1 cellular context compared by ENCODE assay signal in the genomic region with DNA sequence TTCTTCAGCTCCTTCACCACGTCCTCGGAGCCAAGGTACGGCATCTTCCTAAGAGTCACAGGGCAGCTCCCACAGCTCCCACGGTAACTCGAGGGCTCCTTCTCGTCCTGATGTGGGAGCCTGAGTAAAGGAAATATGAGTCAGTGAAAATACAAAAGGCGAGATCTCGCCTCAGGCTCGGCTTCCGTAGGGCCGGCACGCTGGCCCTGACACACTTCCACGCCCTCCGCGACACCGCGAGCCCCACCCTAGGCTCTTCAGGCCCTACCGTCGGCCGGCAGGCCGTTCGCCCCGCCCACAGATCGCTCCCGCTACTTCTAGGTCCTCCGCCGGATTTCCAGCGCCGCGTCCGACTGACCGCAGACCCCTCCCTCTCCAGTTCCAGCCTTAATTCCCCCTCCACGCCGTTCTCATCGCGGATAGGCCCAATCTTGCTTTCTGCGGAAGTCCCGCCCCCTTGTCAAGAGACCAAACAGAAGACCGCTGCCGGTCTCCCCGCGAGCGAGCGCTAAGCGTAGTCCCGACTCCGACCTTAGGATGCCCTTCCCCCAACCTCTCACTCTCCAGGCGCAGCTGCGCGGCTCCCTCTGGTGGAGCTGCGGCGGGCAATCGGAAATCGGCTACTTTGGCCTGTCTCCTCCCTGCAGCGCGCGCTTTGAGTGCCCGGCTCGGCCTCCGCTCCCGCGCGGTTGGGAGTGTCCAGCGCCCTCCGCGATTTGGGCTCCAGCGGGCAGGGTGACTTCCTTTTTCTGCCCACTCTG.
TF ChIP-seq lines count a peak whose summit lies in the region.

A gene (minus strand): TSS at position 126 of the 761 bp plus-strand sequence. CDS start 82 bp downstream, at position 44.
A gene (plus strand): TSS at position 653 of the 761 bp plus-strand sequence. CDS start 261 bp downstream, outside the sequence.

TF ChIP-seq in GM12878, 131 proteins besides CTCF, POLR2A, EP300 and RAD21 (continued from another document and continues in another):
- TF ChIP-seq, protein P1, sequence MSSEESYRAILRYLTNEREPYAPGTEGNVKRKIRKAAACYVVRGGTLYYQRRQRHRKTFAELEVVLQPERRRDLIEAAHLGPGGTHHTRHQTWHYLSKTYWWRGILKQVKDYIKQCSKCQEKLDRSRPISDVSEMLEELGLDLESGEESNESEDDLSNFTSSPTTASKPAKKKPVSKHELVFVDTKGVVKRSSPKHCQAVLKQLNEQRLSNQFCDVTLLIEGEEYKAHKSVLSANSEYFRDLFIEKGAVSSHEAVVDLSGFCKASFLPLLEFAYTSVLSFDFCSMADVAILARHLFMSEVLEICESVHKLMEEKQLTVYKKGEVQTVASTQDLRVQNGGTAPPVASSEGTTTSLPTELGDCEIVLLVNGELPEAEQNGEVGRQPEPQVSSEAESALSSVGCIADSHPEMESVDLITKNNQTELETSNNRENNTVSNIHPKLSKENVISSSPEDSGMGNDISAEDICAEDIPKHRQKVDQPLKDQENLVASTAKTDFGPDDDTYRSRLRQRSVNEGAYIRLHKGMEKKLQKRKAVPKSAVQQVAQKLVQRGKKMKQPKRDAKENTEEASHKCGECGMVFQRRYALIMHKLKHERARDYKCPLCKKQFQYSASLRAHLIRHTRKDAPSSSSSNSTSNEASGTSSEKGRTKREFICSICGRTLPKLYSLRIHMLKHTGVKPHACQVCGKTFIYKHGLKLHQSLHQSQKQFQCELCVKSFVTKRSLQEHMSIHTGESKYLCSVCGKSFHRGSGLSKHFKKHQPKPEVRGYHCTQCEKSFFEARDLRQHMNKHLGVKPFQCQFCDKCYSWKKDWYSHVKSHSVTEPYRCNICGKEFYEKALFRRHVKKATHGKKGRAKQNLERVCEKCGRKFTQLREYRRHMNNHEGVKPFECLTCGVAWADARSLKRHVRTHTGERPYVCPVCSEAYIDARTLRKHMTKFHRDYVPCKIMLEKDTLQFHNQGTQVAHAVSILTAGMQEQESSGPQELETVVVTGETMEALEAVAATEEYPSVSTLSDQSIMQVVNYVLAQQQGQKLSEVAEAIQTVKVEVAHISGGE (CRISPR knock-in tag; IDR thresholded peaks at IDR 0.05) = no peak
- TF ChIP-seq ASH2L (IDR thresholded peaks at IDR 0.05; ENCODE audit: borderline replicate concordance, low read depth) = no peak
- TF ChIP-seq MYB (IDR thresholded peaks at IDR 0.05; ENCODE audit: borderline replicate concordance, low read depth, low read length) = peak; percentile 6; the same call in 1 of the 2 replicates
- TF ChIP-seq, protein P2, sequence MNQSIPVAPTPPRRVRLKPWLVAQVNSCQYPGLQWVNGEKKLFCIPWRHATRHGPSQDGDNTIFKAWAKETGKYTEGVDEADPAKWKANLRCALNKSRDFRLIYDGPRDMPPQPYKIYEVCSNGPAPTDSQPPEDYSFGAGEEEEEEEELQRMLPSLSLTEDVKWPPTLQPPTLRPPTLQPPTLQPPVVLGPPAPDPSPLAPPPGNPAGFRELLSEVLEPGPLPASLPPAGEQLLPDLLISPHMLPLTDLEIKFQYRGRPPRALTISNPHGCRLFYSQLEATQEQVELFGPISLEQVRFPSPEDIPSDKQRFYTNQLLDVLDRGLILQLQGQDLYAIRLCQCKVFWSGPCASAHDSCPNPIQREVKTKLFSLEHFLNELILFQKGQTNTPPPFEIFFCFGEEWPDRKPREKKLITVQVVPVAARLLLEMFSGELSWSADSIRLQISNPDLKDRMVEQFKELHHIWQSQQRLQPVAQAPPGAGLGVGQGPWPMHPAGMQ (IDR thresholded peaks at IDR 0.05; ENCODE audit: borderline replicate concordance) = no peak
- TF ChIP-seq MEF2A (IDR thresholded peaks at IDR 0.05; ENCODE audit: insufficient read depth, low read depth, low read length) = peak; percentile 82
- no peak; the same call in 1 of the 2 replicates for TF ChIP-seq MTA3 (IDR thresholded peaks at IDR 0.05; ENCODE audit: borderline replicate concordance, low read length)
- 0 out of 2 replicates have a peak, but pooled peaks have one; percentile 11 for TF ChIP-seq RAD51 (IDR thresholded peaks at IDR 0.05)
- TF ChIP-seq SMAD5 (IDR thresholded peaks at IDR 0.05; ENCODE audit: low read depth) = peak; percentile 55; the same call in 1 of the 2 replicates
- 0 out of 2 replicates have a peak, but pooled peaks have one; percentile 53 for TF ChIP-seq TBL1XR1 (IDR thresholded peaks at IDR 0.05; ENCODE audit: low read depth, low read length)
- TF ChIP-seq, protein P3, sequence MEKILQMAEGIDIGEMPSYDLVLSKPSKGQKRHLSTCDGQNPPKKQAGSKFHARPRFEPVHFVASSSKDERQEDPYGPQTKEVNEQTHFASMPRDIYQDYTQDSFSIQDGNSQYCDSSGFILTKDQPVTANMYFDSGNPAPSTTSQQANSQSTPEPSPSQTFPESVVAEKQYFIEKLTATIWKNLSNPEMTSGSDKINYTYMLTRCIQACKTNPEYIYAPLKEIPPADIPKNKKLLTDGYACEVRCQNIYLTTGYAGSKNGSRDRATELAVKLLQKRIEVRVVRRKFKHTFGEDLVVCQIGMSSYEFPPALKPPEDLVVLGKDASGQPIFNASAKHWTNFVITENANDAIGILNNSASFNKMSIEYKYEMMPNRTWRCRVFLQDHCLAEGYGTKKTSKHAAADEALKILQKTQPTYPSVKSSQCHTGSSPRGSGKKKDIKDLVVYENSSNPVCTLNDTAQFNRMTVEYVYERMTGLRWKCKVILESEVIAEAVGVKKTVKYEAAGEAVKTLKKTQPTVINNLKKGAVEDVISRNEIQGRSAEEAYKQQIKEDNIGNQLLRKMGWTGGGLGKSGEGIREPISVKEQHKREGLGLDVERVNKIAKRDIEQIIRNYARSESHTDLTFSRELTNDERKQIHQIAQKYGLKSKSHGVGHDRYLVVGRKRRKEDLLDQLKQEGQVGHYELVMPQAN (conservative IDR thresholded peaks at IDR 0.05) = no peak; the same call in 1 of the 2 replicates
- peak; percentile 75; the same call in 2 of the 3 replicates for TF ChIP-seq POU2F2 (IDR thresholded peaks at IDR 0.05; ENCODE audit: borderline replicate concordance, low read depth, low read length)
- TF ChIP-seq, protein P4, sequence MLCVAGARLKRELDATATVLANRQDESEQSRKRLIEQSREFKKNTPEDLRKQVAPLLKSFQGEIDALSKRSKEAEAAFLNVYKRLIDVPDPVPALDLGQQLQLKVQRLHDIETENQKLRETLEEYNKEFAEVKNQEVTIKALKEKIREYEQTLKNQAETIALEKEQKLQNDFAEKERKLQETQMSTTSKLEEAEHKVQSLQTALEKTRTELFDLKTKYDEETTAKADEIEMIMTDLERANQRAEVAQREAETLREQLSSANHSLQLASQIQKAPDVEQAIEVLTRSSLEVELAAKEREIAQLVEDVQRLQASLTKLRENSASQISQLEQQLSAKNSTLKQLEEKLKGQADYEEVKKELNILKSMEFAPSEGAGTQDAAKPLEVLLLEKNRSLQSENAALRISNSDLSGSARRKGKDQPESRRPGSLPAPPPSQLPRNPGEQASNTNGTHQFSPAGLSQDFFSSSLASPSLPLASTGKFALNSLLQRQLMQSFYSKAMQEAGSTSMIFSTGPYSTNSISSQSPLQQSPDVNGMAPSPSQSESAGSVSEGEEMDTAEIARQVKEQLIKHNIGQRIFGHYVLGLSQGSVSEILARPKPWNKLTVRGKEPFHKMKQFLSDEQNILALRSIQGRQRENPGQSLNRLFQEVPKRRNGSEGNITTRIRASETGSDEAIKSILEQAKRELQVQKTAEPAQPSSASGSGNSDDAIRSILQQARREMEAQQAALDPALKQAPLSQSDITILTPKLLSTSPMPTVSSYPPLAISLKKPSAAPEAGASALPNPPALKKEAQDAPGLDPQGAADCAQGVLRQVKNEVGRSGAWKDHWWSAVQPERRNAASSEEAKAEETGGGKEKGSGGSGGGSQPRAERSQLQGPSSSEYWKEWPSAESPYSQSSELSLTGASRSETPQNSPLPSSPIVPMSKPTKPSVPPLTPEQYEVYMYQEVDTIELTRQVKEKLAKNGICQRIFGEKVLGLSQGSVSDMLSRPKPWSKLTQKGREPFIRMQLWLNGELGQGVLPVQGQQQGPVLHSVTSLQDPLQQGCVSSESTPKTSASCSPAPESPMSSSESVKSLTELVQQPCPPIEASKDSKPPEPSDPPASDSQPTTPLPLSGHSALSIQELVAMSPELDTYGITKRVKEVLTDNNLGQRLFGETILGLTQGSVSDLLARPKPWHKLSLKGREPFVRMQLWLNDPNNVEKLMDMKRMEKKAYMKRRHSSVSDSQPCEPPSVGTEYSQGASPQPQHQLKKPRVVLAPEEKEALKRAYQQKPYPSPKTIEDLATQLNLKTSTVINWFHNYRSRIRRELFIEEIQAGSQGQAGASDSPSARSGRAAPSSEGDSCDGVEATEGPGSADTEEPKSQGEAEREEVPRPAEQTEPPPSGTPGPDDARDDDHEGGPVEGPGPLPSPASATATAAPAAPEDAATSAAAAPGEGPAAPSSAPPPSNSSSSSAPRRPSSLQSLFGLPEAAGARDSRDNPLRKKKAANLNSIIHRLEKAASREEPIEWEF (IDR thresholded peaks at IDR 0.05; ENCODE audit: insufficient replicate concordance, low read depth, low read length) = peak; percentile 88
- TF ChIP-seq, protein P5, sequence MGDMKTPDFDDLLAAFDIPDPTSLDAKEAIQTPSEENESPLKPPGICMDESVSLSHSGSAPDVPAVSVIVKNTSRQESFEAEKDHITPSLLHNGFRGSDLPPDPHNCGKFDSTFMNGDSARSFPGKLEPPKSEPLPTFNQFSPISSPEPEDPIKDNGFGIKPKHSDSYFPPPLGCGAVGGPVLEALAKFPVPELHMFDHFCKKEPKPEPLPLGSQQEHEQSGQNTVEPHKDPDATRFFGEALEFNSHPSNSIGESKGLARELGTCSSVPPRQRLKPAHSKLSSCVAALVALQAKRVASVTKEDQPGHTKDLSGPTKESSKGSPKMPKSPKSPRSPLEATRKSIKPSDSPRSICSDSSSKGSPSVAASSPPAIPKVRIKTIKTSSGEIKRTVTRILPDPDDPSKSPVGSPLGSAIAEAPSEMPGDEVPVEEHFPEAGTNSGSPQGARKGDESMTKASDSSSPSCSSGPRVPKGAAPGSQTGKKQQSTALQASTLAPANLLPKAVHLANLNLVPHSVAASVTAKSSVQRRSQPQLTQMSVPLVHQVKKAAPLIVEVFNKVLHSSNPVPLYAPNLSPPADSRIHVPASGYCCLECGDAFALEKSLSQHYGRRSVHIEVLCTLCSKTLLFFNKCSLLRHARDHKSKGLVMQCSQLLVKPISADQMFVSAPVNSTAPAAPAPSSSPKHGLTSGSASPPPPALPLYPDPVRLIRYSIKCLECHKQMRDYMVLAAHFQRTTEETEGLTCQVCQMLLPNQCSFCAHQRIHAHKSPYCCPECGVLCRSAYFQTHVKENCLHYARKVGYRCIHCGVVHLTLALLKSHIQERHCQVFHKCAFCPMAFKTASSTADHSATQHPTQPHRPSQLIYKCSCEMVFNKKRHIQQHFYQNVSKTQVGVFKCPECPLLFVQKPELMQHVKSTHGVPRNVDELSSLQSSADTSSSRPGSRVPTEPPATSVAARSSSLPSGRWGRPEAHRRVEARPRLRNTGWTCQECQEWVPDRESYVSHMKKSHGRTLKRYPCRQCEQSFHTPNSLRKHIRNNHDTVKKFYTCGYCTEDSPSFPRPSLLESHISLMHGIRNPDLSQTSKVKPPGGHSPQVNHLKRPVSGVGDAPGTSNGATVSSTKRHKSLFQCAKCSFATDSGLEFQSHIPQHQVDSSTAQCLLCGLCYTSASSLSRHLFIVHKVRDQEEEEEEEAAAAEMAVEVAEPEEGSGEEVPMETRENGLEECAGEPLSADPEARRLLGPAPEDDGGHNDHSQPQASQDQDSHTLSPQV (IDR thresholded peaks at IDR 0.05) = peak; percentile 47; the same call in 1 of the 2 replicates
- TF ChIP-seq IRF4 (IDR thresholded peaks at IDR 0.05; ENCODE audit: low read depth, low read length) = peak; percentile 66
- TF ChIP-seq, protein P6, sequence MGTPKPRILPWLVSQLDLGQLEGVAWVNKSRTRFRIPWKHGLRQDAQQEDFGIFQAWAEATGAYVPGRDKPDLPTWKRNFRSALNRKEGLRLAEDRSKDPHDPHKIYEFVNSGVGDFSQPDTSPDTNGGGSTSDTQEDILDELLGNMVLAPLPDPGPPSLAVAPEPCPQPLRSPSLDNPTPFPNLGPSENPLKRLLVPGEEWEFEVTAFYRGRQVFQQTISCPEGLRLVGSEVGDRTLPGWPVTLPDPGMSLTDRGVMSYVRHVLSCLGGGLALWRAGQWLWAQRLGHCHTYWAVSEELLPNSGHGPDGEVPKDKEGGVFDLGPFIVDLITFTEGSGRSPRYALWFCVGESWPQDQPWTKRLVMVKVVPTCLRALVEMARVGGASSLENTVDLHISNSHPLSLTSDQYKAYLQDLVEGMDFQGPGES (IDR thresholded peaks at IDR 0.05) = 0 out of 2 replicates have a peak, but pooled peaks have one; percentile 28
- TF ChIP-seq RBBP5 (conservative IDR thresholded peaks at IDR 0.05) = no peak
- no peak for TF ChIP-seq BMI1 (IDR thresholded peaks at IDR 0.05; ENCODE audit: borderline replicate concordance)
- TF ChIP-seq, protein P7, sequence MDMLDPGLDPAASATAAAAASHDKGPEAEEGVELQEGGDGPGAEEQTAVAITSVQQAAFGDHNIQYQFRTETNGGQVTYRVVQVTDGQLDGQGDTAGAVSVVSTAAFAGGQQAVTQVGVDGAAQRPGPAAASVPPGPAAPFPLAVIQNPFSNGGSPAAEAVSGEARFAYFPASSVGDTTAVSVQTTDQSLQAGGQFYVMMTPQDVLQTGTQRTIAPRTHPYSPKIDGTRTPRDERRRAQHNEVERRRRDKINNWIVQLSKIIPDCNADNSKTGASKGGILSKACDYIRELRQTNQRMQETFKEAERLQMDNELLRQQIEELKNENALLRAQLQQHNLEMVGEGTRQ (IDR thresholded peaks at IDR 0.05; ENCODE audit: borderline replicate concordance, low read depth, low read length) = no peak
- peak; percentile 71 for TF ChIP-seq HCFC1 (IDR thresholded peaks at IDR 0.05; ENCODE audit: low read length)
- peak; percentile 48; the same call in 1 of the 2 replicates for TF ChIP-seq RFX5 (IDR thresholded peaks at IDR 0.05; ENCODE audit: low read depth, low read length)
- no peak for TF ChIP-seq HDAC2 (IDR thresholded peaks at IDR 0.05)
- TF ChIP-seq RCOR1 (conservative IDR thresholded peaks at IDR 0.05; ENCODE audit: low read depth, low read length) = 0 out of 2 replicates have a peak, but pooled peaks have one; percentile 68
- TF ChIP-seq ATF7 (IDR thresholded peaks at IDR 0.05; ENCODE audit: low read depth) = no peak; the same call in 1 of the 2 replicates
- TF ChIP-seq NBN (IDR thresholded peaks at IDR 0.05) = peak; percentile 98
